In the genomic region with DNA sequence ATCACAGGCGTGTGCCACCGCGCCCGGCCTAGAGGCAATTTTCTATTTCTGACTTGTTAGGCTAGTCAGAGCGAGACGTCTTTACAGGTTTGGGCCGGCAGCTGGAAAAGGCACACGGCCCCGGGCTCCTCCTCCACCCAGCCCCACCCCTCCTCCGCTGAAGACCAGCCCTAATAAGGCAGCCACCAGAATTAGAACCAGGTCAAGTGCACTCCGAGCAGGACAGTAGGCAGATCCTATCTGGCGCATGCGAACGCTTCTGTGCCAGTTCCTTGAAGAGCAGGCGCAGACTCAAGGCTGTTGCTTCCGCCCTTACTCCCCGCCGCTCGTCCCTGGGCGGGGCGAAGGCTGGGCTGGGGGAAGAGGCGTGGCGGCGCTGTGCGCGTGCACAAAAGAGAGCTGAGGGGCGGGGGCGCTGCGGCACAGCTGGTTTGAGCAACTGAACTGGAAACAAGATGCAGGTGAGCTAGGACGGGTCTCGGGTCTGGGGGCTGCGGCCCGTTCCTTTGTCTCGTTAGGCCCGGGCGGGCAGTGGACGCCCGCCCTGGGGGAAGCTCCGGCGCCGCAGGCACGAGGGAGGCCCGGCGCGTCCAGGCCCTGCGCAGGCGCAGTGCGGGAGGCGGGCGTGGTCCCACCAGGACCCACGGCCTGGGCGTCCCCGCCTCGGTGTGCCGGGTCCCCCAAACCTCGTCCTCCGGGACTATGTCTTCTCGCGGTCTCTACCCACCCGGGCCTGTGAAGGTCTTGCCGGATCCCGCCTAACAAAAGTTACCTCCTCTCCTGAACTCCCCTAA, we compare ENCODE assay signal across 1 cellular context.
TF ChIP-seq lines count a peak whose summit lies in the region.

Gene PDCL3, plus strand, starts transcription at position 381 of the 794 bp plus-strand sequence. Its CDS starts 75 bp downstream, at position 456.

TF ChIP-seq in K562, 482 proteins besides CTCF, POLR2A, EP300 and RAD21 (continued from another document and continues in another):
- TF ChIP-seq, protein P1, sequence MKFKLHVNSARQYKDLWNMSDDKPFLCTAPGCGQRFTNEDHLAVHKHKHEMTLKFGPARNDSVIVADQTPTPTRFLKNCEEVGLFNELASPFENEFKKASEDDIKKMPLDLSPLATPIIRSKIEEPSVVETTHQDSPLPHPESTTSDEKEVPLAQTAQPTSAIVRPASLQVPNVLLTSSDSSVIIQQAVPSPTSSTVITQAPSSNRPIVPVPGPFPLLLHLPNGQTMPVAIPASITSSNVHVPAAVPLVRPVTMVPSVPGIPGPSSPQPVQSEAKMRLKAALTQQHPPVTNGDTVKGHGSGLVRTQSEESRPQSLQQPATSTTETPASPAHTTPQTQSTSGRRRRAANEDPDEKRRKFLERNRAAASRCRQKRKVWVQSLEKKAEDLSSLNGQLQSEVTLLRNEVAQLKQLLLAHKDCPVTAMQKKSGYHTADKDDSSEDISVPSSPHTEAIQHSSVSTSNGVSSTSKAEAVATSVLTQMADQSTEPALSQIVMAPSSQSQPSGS (CRISPR knock-in tag; IDR thresholded peaks at IDR 0.05), result no peak
- TF ChIP-seq NELFE (IDR thresholded peaks at IDR 0.05; ENCODE audit: insufficient read depth, insufficient read length) (no peak), CXXC5 (CRISPR knock-in tag; IDR thresholded peaks at IDR 0.05) (peak; percentile 76), RBFOX2 (IDR thresholded peaks at IDR 0.05; ENCODE audit: low read depth, low read length) (peak; percentile 87), TRIM24 (IDR thresholded peaks at IDR 0.05) (no peak), BCLAF1 (IDR thresholded peaks at IDR 0.05; ENCODE audit: borderline replicate concordance in 1 of 2, control insufficient read depth in 1 of 2, low read depth in 2 of 2, low read length in 1 of 2) (0 out of 4 replicates have a peak, but pooled peaks of 1 of the 2 experiments have one; percentile 20), ESRRA (IDR thresholded peaks at IDR 0.05; ENCODE audit: borderline replicate concordance, low read depth) (0 out of 2 replicates have a peak, but pooled peaks have one; percentile 13), SP2 (IDR thresholded peaks at IDR 0.05; ENCODE audit: extremely low read depth, low read depth, low read length, poor library complexity, severe bottlenecking) (no peak), SMAD4 (CRISPR knock-in tag; conservative IDR thresholded peaks at IDR 0.05) (0 out of 2 replicates have a peak, but pooled peaks have one; percentile 42), FOXP1 (CRISPR knock-in tag; IDR thresholded peaks at IDR 0.05) (no peak), CHD1 (IDR thresholded peaks at IDR 0.05; ENCODE audit: low read length) (no peak), MGA (IDR thresholded peaks at IDR 0.05) (peak; percentile 81), ZFP36 (IDR thresholded peaks at IDR 0.05; ENCODE audit: low read depth, low read length, partially characterized antibody) (peak; percentile 59), MCM7 (IDR thresholded peaks at IDR 0.05) (no peak; a peak in 1 of 4 replicates), HMBOX1 (IDR thresholded peaks at IDR 0.05) (peak; percentile 88), CBX2 (IDR thresholded peaks at IDR 0.05; ENCODE audit: insufficient read depth, low read length, poor library complexity, severe bottlenecking) (no peak), ZBTB7A (IDR thresholded peaks at IDR 0.05; ENCODE audit: borderline replicate concordance, control insufficient read depth, low read depth, low read length) (peak; percentile 84; the same call in 1 of the 2 replicates), KAT7 (CRISPR knock-in tag; IDR thresholded peaks at IDR 0.05; ENCODE audit: borderline replicate concordance) (no peak; the same call in 1 of the 2 replicates), SOX6 (IDR thresholded peaks at IDR 0.05) (peak; percentile 59), PCBP2 (IDR thresholded peaks at IDR 0.05; ENCODE audit: low read depth, low read length, poor library complexity, severe bottlenecking) (no peak), LCOR (CRISPR knock-in tag; IDR thresholded peaks at IDR 0.05) (peak; percentile 90), EP400 (IDR thresholded peaks at IDR 0.05) (peak; percentile 94), FOXA1 (IDR thresholded peaks at IDR 0.05; ENCODE audit: borderline replicate concordance) (no peak), ZSCAN32 (CRISPR knock-in tag; IDR thresholded peaks at IDR 0.05) (no peak), GATAD2A (IDR thresholded peaks at IDR 0.05) (no peak), SRSF7 (optimal IDR thresholded peaks at IDR 0.05; ENCODE audit: low read depth, low read length) (no peak), PHF21A (IDR thresholded peaks at IDR 0.05; ENCODE audit: borderline replicate concordance, low read depth) (peak; percentile 11; the same call in 1 of the 2 replicates), HDAC2 (IDR thresholded peaks at IDR 0.05) (no peak)
- TF ChIP-seq, protein P2, sequence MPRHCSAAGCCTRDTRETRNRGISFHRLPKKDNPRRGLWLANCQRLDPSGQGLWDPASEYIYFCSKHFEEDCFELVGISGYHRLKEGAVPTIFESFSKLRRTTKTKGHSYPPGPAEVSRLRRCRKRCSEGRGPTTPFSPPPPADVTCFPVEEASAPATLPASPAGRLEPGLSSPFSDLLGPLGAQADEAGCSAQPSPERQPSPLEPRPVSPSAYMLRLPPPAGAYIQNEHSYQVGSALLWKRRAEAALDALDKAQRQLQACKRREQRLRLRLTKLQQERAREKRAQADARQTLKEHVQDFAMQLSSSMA (CRISPR knock-in tag; IDR thresholded peaks at IDR 0.05), result no peak
- TF ChIP-seq, protein P3, sequence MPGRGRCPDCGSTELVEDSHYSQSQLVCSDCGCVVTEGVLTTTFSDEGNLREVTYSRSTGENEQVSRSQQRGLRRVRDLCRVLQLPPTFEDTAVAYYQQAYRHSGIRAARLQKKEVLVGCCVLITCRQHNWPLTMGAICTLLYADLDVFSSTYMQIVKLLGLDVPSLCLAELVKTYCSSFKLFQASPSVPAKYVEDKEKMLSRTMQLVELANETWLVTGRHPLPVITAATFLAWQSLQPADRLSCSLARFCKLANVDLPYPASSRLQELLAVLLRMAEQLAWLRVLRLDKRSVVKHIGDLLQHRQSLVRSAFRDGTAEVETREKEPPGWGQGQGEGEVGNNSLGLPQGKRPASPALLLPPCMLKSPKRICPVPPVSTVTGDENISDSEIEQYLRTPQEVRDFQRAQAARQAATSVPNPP (IDR thresholded peaks at IDR 0.05; ENCODE audit: borderline replicate concordance, insufficient read depth, insufficient read length), result no peak
- TF ChIP-seq, protein P4, sequence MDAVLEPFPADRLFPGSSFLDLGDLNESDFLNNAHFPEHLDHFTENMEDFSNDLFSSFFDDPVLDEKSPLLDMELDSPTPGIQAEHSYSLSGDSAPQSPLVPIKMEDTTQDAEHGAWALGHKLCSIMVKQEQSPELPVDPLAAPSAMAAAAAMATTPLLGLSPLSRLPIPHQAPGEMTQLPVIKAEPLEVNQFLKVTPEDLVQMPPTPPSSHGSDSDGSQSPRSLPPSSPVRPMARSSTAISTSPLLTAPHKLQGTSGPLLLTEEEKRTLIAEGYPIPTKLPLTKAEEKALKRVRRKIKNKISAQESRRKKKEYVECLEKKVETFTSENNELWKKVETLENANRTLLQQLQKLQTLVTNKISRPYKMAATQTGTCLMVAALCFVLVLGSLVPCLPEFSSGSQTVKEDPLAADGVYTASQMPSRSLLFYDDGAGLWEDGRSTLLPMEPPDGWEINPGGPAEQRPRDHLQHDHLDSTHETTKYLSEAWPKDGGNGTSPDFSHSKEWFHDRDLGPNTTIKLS (IDR thresholded peaks at IDR 0.05; ENCODE audit: borderline replicate concordance, low read depth), result peak; percentile 62
- TF ChIP-seq, protein P5, sequence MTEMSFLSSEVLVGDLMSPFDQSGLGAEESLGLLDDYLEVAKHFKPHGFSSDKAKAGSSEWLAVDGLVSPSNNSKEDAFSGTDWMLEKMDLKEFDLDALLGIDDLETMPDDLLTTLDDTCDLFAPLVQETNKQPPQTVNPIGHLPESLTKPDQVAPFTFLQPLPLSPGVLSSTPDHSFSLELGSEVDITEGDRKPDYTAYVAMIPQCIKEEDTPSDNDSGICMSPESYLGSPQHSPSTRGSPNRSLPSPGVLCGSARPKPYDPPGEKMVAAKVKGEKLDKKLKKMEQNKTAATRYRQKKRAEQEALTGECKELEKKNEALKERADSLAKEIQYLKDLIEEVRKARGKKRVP (CRISPR knock-in tag; IDR thresholded peaks at IDR 0.05), result no peak; the same call in 1 of the 2 replicates
